30 cellular contexts compared by ENCODE assay signal in the genomic region with DNA sequence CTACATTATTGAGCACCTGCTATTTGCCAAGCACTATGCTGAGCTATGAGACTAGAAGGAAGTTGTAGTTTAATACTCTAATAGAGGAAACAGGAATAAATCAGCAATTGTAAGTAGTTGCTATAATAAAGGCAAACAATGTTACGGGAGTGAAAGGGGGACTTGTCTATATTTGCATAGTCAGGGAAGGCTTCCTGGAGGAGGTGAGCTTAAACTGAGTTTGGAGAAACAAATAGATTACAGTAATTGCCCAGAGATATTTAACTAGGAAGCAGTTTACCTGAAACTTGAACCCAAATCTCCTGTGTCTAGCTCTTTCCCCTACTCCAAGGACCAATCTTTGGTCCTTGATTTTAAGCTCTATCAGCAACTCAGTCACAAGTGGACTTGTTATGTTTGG. TPM values are rescaled to one million over a fixed set of nuclear protein-coding genes. Genes with fewer than 3 reads are reported as not detected.
"Had no signal": no experiment of that assay in that cellular context is flagged by ENCODE, and none has a peak within 500 bp of the region (broad histone marks: within the 10 kb centered on the region; RNA-seq: fewer than 3 reads in every experiment).

No MANE protein-coding gene starts in this region.

- H3K9me3 ChIP-seq: stomach, suprapubic skin, testis, thoracic aorta, thyroid gland, tibial artery, tibial nerve, transverse colon, upper lobe of left lung, upper lobe of right lung, uterus, vagina had no signal

- ATAC-seq: stimulated activated effector memory CD8-positive, alpha-beta T cell treated with anti-CD3 and anti-CD28 coated beads, Interleukin-12 subunit alpha, Interleukin-12 subunit beta, amount 100 ng/mL, for 72 hours; stimulated activated memory B cell treated with anti-CD40 and anti-IgM and Interleukin-4, amounts not matched to agents 10 μg/mL and 1 μg/mL and 100 μg/mL, for 72 hours; stimulated activated naive B cell treated with anti-CD40 and anti-IgM and Interleukin-4, amounts not matched to agents 10 μg/mL and 1 μg/mL and 100 μg/mL, for 72 hours; stimulated activated naive CD8-positive, alpha-beta T cell treated with anti-CD3 and anti-CD28 coated beads, Interleukin-15, amount 100 ng/mL, for 72 hours; stimulated activated naive CD8-positive, alpha-beta T cell treated with anti-CD3 and anti-CD28 coated beads, Interleukin-15, Interleukin-2, amounts not matched to agents 100 U/mL and 50 U/mL, for 24 hours; upper lobe of right lung had no signal

- H3K4me1 ChIP-seq: suprapubic skin, transverse colon, uterus, vagina had no signal

- H3K4me3 ChIP-seq: stomach, suprapubic skin, testis, thoracic aorta, thyroid gland, tibial artery, tibial nerve, transverse colon, upper lobe of left lung, upper lobe of right lung, uterus, vagina had no signal

- DNase-seq: stimulated activated CD4-positive, alpha-beta T cell treated with anti-CD3 and anti-CD28 coated beads, Interleukin-2, amount 100 ng/mL, for 48 hours; stimulated activated CD4-positive, alpha-beta T cell treated with anti-CD3 and anti-CD28 coated beads, Interleukin-4, amount 100 ng/mL, for 1 hour; stimulated activated CD4-positive, alpha-beta T cell treated with anti-CD3 and anti-CD28 coated beads, Interleukin-4, amount 100 ng/mL, for 24 hours; stimulated activated CD4-positive, alpha-beta T cell treated with anti-CD3 and anti-CD28 coated beads, Interleukin-4, amount 100 ng/mL, for 4 hours; stimulated activated CD8-positive, alpha-beta memory T cell treated with anti-CD3 and anti-CD28 coated beads, Interleukin-4, amount 100 ng/mL, for 48 hours; stimulated activated naive B cell treated with anti-CD40 and anti-IgM and Interleukin-4, amounts not matched to agents 10 μg/mL and 1 μg/mL and 100 μg/mL, for 72 hours; stimulated activated naive CD4-positive, alpha-beta T cell; stimulated activated naive CD4-positive, alpha-beta T cell treated with Interleukin-2 at 50 U/mL for 16 hours; stimulated activated naive CD8-positive, alpha-beta T cell treated with anti-CD3 and anti-CD28 coated beads, Interleukin-15, amount 100 ng/mL, for 72 hours; stimulated activated naive CD8-positive, alpha-beta T cell treated with anti-CD3 and anti-CD28 coated beads, Interleukin-15, Interleukin-2, amounts not matched to agents 100 U/mL and 50 U/mL, for 24 hours; stomach; substantia nigra; testis; thyroid gland; tibial artery; transverse colon; trophoblast cell; upper lobe of left lung; upper lobe of right lung; uterus had no signal

- H3K36me3 ChIP-seq: stomach, suprapubic skin, thoracic aorta, thyroid gland, tibial artery, tibial nerve, transverse colon, upper lobe of left lung, upper lobe of right lung, uterus, vagina had no signal

- H3K27ac ChIP-seq: stomach, suprapubic skin, thoracic aorta, thyroid gland, tibial artery, tibial nerve, transverse colon, upper lobe of left lung, upper lobe of right lung, uterus, vagina had no signal

- H3K27me3 ChIP-seq: testis, thyroid gland, tibial artery, tibial nerve, transverse colon, upper lobe of left lung, uterus, vagina had no signal

- FAIRE-seq: urothelium cell line had no signal

RNA-seq across cellular contexts. Expression of a gene that starts 2.1 kb away (rescaled TPM):
- total RNA-seq: stomach, suprapubic skin, temporal lobe, thoracic aorta, transverse colon, upper lobe of right lung, ureter, urinary bladder, vagina had no signal
- polyA plus RNA-seq: stomach, urinary bladder had no signal
